ENCODE assay signal across 9 cellular contexts in the genomic region with DNA sequence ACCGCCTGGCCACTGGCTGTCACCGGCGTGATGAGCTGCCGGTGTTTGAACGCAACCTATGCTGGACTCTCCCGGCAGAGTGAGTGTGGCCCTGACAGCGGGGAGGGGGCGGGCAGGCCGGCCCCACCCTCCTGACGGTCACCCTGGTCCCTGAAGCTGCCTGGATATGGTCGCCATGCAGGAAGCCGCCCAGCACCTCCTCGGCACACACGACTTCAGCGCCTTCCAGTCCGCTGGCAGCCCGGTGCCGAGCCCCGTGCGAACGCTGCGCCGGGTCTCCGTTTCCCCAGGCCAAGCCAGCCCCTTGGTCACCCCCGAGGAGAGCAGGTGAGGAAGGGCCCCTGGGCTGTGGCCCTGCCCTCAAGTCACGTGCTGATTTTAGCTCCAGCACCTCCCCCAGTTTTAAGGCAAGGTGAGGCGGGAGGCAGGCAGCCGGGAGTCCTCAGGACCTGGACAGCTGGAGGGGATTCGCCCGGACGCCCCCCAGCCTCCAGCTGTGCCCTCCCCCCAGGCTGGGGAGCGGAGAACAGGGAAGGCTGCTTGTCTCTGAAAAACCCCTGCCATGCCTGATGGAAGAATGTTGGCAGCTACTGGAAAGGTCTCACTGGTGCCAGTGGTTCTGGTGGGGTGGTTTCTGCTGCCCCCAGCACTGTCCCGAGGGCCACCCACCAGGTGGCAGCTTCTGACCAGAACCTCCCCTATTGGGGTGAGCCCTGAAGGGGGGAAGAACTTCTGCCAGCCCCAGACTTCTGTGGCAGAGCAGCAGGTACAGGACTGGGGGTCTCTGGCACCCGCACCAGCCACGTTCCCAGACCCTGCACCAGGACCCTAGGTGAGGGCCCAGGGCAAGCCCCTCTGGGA. TPM values are rescaled to one million over a fixed set of nuclear protein-coding genes. Genes with fewer than 3 reads are reported as not detected.
DNase-seq lines count a peak whose midpoint lies in the region; ATAC-seq, FAIRE-seq and TF ChIP-seq lines count a peak whose summit lies in the region.
"Had no signal": no experiment of that assay in that cellular context is flagged by ENCODE, and none has a peak within 500 bp of the region (broad histone marks: within the 10 kb centered on the region; RNA-seq: fewer than 3 reads in every experiment).

No MANE protein-coding gene starts in this region.

- no peaks in the 10 kb centered on the region for H3K9me3 Mint-ChIP-seq in activated CD4-positive, alpha-beta memory T cell treated with anti-CD3 and anti-CD28 coated beads for 36 hours
- H3K9me3 Mint-ChIP-seq in stimulated activated memory B cell treated with anti-CD40 and anti-IgM and Interleukin-4, amounts not matched to agents 10 μg/mL and 1 μg/mL and 100 μg/mL, for 72 hours = no peaks in the 10 kb centered on the region

- no CpG with 5 or more reads among the region's 35 CpGs for WGBS in iPS DF 6.9 (ENCODE audit: insufficient coverage, insufficient read length)

- no peaks in the 10 kb centered on the region for H3K9me3 ChIP-seq in iPS DF 6.9 (ENCODE audit: control insufficient read depth, insufficient read depth, low read length)

- DNase-seq in NCI-H82 (lab: John Stamatoyannopoulos, UW) (peak; percentile 60), NCI-H82 treated with DMSO at 0.1 percent for 48 hours (lab: John Stamatoyannopoulos, UW; ENCODE audit: unreplicated experiment) (no peak), iPS DF 6.9 (ENCODE audit: low read depth, low spot score) (no peak), NCI-H2107 treated with DMSO at 0.1 percent for 48 hours (lab: John Stamatoyannopoulos, UW; ENCODE audit: unreplicated experiment) (no peak), SKM-1 treated with dmso at 0.1 percent for 144 hours (lab: John Stamatoyannopoulos, UW; ENCODE audit: unreplicated experiment) (no peak), D721Med (ENCODE audit: insufficient read length, low spot score) (no peak)
- DNase-seq in activated CD4-positive, alpha-beta memory T cell treated with anti-CD3 and anti-CD28 coated beads for 36 hours = no peak
- DNase-seq: effector CD4-positive, alpha-beta T cell had no signal

- peak overlapping the region; percentile 5 for H3K27ac Mint-ChIP-seq in activated CD4-positive, alpha-beta memory T cell treated with anti-CD3 and anti-CD28 coated beads for 36 hours
- H3K27ac Mint-ChIP-seq in stimulated activated memory B cell treated with anti-CD40 and anti-IgM and Interleukin-4, amounts not matched to agents 10 μg/mL and 1 μg/mL and 100 μg/mL, for 72 hours = peak overlapping the region; percentile 75

- peak overlapping the region; percentile 75 for H3K4me3 Mint-ChIP-seq in activated CD4-positive, alpha-beta memory T cell treated with anti-CD3 and anti-CD28 coated beads for 36 hours
- H3K4me3 Mint-ChIP-seq in stimulated activated memory B cell treated with anti-CD40 and anti-IgM and Interleukin-4, amounts not matched to agents 10 μg/mL and 1 μg/mL and 100 μg/mL, for 72 hours = peak overlapping the region; percentile 79

- intact Hi-C loops in activated CD4-positive, alpha-beta memory T cell treated with anti-CD3 and anti-CD28 coated beads for 36 hours (cut with micrococcal nuclease) = loop anchor here (5.0 kb wide), 4 partner anchors 37 to 192 kb away; a partner anchor contains a TSS

- H3K4me1 Mint-ChIP-seq in activated CD4-positive, alpha-beta memory T cell treated with anti-CD3 and anti-CD28 coated beads for 36 hours (ENCODE audit: low read depth) = peaks cover 27% of the 10 kb centered on the region
- peaks cover 31% of the 10 kb centered on the region for H3K4me1 Mint-ChIP-seq in stimulated activated memory B cell treated with anti-CD40 and anti-IgM and Interleukin-4, amounts not matched to agents 10 μg/mL and 1 μg/mL and 100 μg/mL, for 72 hours

- POLR2A ChIA-PET in activated CD4-positive, alpha-beta memory T cell treated with anti-CD3 and anti-CD28 coated beads for 36 hours (lab: Charles Lee) = interaction anchor here (0.6 kb wide), 1 partner anchor 81 kb away, joined by 3 read pairs; no protein-coding TSS in a partner anchor

- no peak for ATAC-seq in stimulated activated memory B cell treated with anti-CD40 and anti-IgM and Interleukin-4, amounts not matched to agents 10 μg/mL and 1 μg/mL and 100 μg/mL, for 72 hours

- no peaks in the 10 kb centered on the region for H3K27me3 ChIP-seq in iPS DF 6.9 (ENCODE audit: control insufficient read depth, insufficient read depth, low read length)

- H3K4me3 ChIP-seq in iPS DF 6.9 (ENCODE audit: low read length) = peak overlapping the region; percentile 88; the same call in 1 of the 2 replicates

- no peak overlapping the region for H3K27ac ChIP-seq in iPS DF 6.9 (ENCODE audit: low read length)

- CTCF ChIA-PET in activated CD4-positive, alpha-beta memory T cell treated with anti-CD3 and anti-CD28 coated beads for 36 hours (lab: Charles Lee) = interaction anchor here (0.9 to 1.3 kb wide), 3 partner anchors 66 to 325 kb away, joined by 4 read pairs; a partner anchor contains a TSS

- no peak for FAIRE-seq in D721Med (lab: Jason Lieb, UNC)

- H3K36me3 Mint-ChIP-seq in activated CD4-positive, alpha-beta memory T cell treated with anti-CD3 and anti-CD28 coated beads for 36 hours = peaks cover 9% of the 10 kb centered on the region
- H3K36me3 Mint-ChIP-seq in stimulated activated memory B cell treated with anti-CD40 and anti-IgM and Interleukin-4, amounts not matched to agents 10 μg/mL and 1 μg/mL and 100 μg/mL, for 72 hours = peaks cover 19% of the 10 kb centered on the region

- H3K4me1 ChIP-seq in iPS DF 6.9 (ENCODE audit: control insufficient read depth, insufficient read depth, low read length) = peaks cover 14% of the 10 kb centered on the region

- H3K27me3 Mint-ChIP-seq in activated CD4-positive, alpha-beta memory T cell treated with anti-CD3 and anti-CD28 coated beads for 36 hours = no peaks in the 10 kb centered on the region
- H3K27me3 Mint-ChIP-seq in stimulated activated memory B cell treated with anti-CD40 and anti-IgM and Interleukin-4, amounts not matched to agents 10 μg/mL and 1 μg/mL and 100 μg/mL, for 72 hours = no peaks in the 10 kb centered on the region

- TF ChIP-seq CTCF in D721Med (IDR thresholded peaks at IDR 0.05; ENCODE audit: insufficient read depth, missing control alignments) = no peak

- peaks cover 35% of the 10 kb centered on the region for H3K36me3 ChIP-seq in iPS DF 6.9 (ENCODE audit: control insufficient read depth, insufficient read depth, low read length)

RNA-seq across cellular contexts. Expression of a gene that starts 1.4 kb away (rescaled TPM):
- 10 to 100 TPM; 19.7 to 23.1 TPM for total RNA-seq in activated CD4-positive, alpha-beta memory T cell treated with anti-CD3 and anti-CD28 coated beads for 36 hours

RNA-seq across cellular contexts. Expression of a gene that starts 2.0 kb away (rescaled TPM):
- 10 to 100 TPM; 31.8 to 32.0 TPM for total RNA-seq in activated CD4-positive, alpha-beta memory T cell treated with anti-CD3 and anti-CD28 coated beads for 36 hours

RNA-seq across cellular contexts. Expression of a gene that starts 14.7 kb away (rescaled TPM):
- total RNA-seq in activated CD4-positive, alpha-beta memory T cell treated with anti-CD3 and anti-CD28 coated beads for 36 hours = 100 to 1,000 TPM; 107 to 120 TPM

RNA-seq across cellular contexts. Expression of a gene that starts 14.8 kb away (rescaled TPM):
- total RNA-seq in activated CD4-positive, alpha-beta memory T cell treated with anti-CD3 and anti-CD28 coated beads for 36 hours = 10 to 100 TPM; 12.1 to 13.1 TPM

RNA-seq across cellular contexts. Expression of a gene that starts 21.3 kb away (rescaled TPM):
- under 1 TPM in 1 of 2 experiments, not detected in 1; 0.10 TPM for total RNA-seq in activated CD4-positive, alpha-beta memory T cell treated with anti-CD3 and anti-CD28 coated beads for 36 hours
